ENCODE assay signal across 27 cellular contexts in the genomic region with DNA sequence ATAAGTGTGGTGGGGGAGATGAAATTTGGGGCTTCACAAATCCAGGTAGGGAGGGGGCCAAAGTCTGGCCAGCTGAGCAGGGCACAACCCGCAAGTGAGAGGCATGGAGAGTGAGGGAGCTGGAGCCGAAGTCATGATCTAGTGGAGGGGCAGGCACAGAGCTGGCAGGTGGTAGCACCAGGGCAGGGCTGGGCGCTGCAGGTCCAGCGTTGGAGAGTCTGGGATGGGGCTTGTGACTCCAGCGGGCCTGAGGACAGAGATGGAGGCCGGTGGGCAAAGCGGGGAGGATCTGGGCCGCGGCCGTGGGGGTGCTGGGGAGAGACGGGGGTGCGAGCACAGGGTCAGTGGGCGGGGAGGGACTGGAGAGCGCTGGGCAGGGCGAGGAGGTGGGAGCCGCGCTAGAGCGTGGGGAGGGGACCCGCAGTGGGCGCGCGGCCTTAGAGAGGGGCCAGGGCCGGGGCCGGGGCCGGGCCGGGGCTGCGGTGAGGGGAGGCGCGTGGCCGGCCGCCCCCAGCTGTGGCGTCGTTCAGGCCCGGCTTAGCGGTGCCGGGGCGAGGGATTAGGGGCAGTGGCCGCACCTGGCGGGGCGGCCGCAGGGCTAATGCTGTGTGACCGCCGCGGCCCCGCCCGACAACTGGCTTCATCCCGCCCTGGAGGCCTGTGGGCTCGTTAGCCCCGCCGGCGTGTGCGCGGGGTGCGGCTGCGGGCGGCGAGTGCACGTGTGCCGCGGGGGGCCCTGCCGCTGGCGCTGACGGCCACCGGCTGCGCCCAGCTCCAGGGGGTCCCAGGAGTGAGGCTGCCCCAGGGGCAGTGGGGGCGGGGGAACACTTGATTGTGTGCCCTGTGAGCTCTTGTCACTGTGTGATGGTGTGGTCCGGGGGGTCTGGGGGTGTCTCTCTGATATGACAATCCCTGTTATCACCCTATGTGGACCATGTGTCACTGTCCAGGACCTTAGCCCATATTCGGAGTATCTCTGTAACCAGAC. TPM values are rescaled to one million over a fixed set of nuclear protein-coding genes. Genes with fewer than 3 reads are reported as not detected.
DNase-seq lines count a peak whose midpoint lies in the region; ATAC-seq, FAIRE-seq and TF ChIP-seq lines count a peak whose summit lies in the region.
"Had no signal": no experiment of that assay in that cellular context is flagged by ENCODE, and none has a peak within 500 bp of the region (broad histone marks: within the 10 kb centered on the region; RNA-seq: fewer than 3 reads in every experiment).

No MANE protein-coding gene starts in this region.

- no peaks in the 10 kb centered on the region for H3K9me2 ChIP-seq in GM23338 (ENCODE audit: insufficient read depth)

- intact Hi-C loops in upper lobe of right lung (cut with DNase I) = no loop called here

- H4K5ac ChIP-seq in H1 (ENCODE audit: insufficient read length, low read depth, low read length) = no peak overlapping the region

- H3K9me3 ChIP-seq in H1 (ENCODE audit: insufficient read depth in 2 of 2, low read depth in 1 of 2, low read length in 1 of 2) (no peaks in the 10 kb centered on the region), upper lobe of right lung (no peaks in the 10 kb centered on the region)
- H3K9me3 ChIP-seq: neutrophil, right atrium auricular region, SJSA1, transverse colon had no signal

- no peak overlapping the region for H2BK120ac ChIP-seq in H1 (replicated peaks; ENCODE audit: low read depth, low read length)

- no peak for TF ChIP-seq EP300 in H1 (IDR thresholded peaks at IDR 0.05; ENCODE audit: borderline replicate concordance in 1 of 2, low read depth in 2 of 2, low read length in 2 of 2)

- H2BK5ac ChIP-seq in H1 (ENCODE audit: low read depth, low read length) = no peak overlapping the region

- H2BK20ac ChIP-seq in H1 (ENCODE audit: low read length) = no peak overlapping the region

- H3K4me3 Mint-ChIP-seq in GM23338 = peak overlapping the region; percentile 66
- H3K4me3 Mint-ChIP-seq: activated B cell treated with CpG ODN at 0.5 μM for 24 hours; activated CD4-positive, alpha-beta memory T cell treated with anti-CD3 and anti-CD28 coated beads, Interleukin-2, amount 10 ng/mL, durations not matched to agents 7 days and 5 days; activated naive CD4-positive, alpha-beta T cell treated with anti-CD3 and anti-CD28 coated beads for 36 hours; CD8-positive, alpha-beta memory T cell; T-helper 2 cell treated with Interferon-gamma antibody and Interleukin-4, amounts not matched to agents 5 μg/mL and 100 μg/mL, for 36 hours had no signal

- H3K56ac ChIP-seq in H1 (replicated peaks; ENCODE audit: insufficient read length, low read depth, low read length) = no peak overlapping the region

- no peak for TF ChIP-seq CTCF in GM23338 (conservative IDR thresholded peaks at IDR 0.05; ENCODE audit: low read depth in 2 of 2)
- no peak for TF ChIP-seq CTCF in H1 (IDR thresholded peaks at IDR 0.05; ENCODE audit: control extremely low read depth in 1 of 3, insufficient read depth in 1 of 3, low read depth in 1 of 3, low read length in 3 of 3)
- no peak for TF ChIP-seq CTCF in upper lobe of right lung (IDR thresholded peaks at IDR 0.05)

- H2BK15ac ChIP-seq in H1 (ENCODE audit: low read length) = 0 out of 2 replicates have a peak overlapping the region, but pooled peaks have one; percentile 61

- POLR2A ChIA-PET in H1 (lab: Charles Lee; ENCODE audit: partially characterized antibody) = no interaction called here

- 24% methylated on average over 22 of the region's 68 CpGs; no CpG with 5 or more reads in 1 of the 2 experiments for WGBS in H1 (ENCODE audit: extremely low coverage in 1 of 2, insufficient coverage in 1 of 2, insufficient read length in 1 of 2, insufficient replicate concordance in 2 of 2, low coverage in 1 of 2, low lambda C conversion rate in 2 of 2, missing lambda C conversion rate in 1 of 2), 2 experiments

- H3K4me1 ChIP-seq in GM23338 (ENCODE audit: insufficient read depth) (no peaks in the 10 kb centered on the region), H1 (replicated peaks in 1 of 4; ENCODE audit: control insufficient read depth in 3 of 4, insufficient read depth in 4 of 4, low read length in 3 of 4) (no peaks in the 10 kb centered on the region; a peak in 2 of 7 replicates), upper lobe of right lung (no peaks in the 10 kb centered on the region)
- H3K4me1 ChIP-seq: right atrium auricular region, SJSA1, transverse colon had no signal

- ATAC-seq in GM23338 (peak; percentile 84), upper lobe of right lung (no peak), HG03439 (IDR thresholded peaks at IDR 0.05; ENCODE audit: unreplicated experiment) (no peak)
- ATAC-seq: left colon had no signal

- no peak overlapping the region for H2BK12ac ChIP-seq in H1 (ENCODE audit: low read depth, low read length)

- no peak overlapping the region for H3K23ac ChIP-seq in H1 (ENCODE audit: insufficient read length)

- no peaks in the 10 kb centered on the region for H3K36me3 Mint-ChIP-seq in GM23338 (ENCODE audit: low read depth)
- H3K36me3 Mint-ChIP-seq: CD8-positive, alpha-beta memory T cell had no signal

- TF ChIP-seq POLR2A in H1 (IDR thresholded peaks at IDR 0.05; ENCODE audit: control extremely low read depth in 1 of 2, low read depth in 2 of 2, low read length in 2 of 2) = no peak
- TF ChIP-seq POLR2A in GM12892 (IDR thresholded peaks at IDR 0.05; ENCODE audit: low read depth, low read length) = no peak

- H3K36me3 ChIP-seq in GM23338 (ENCODE audit: insufficient read depth) (no peaks in the 10 kb centered on the region), H1 (ENCODE audit: control insufficient read depth in 2 of 4, insufficient read depth in 4 of 4, low read length in 3 of 4) (no peaks in the 10 kb centered on the region), upper lobe of right lung (no peaks in the 10 kb centered on the region)
- H3K36me3 ChIP-seq: neutrophil, right atrium auricular region, SJSA1, transverse colon had no signal

- H2AFZ ChIP-seq in GM23338 = peak overlapping the region; percentile 76; the same call in 1 of the 2 replicates
- H2AFZ ChIP-seq in H1 (ENCODE audit: low read length) = no peak overlapping the region
- H2AFZ ChIP-seq: PC-9 had no signal

- H3K79me1 ChIP-seq in H1 (ENCODE audit: low read depth, low read length) = no peaks in the 10 kb centered on the region

- FAIRE-seq in H1 (lab: Jason Lieb, UNC) = no peak
- no peak for FAIRE-seq in GM12892 (lab: Jason Lieb, UNC)
- FAIRE-seq: endometrium had no signal

- H2AK5ac ChIP-seq in H1 (ENCODE audit: low read depth, low read length) = no peak overlapping the region

- H3K27ac ChIP-seq in GM23338 (ENCODE audit: low read depth) (no peak overlapping the region), H1 (ENCODE audit: low read depth, low read length) (no peak overlapping the region), upper lobe of right lung (no peak overlapping the region)
- H3K27ac ChIP-seq: neutrophil, PC-9, right atrium auricular region, SJSA1, transverse colon had no signal

- H3K27me3 ChIP-seq in GM23338 (ENCODE audit: insufficient read depth) (peaks cover 57% of the 10 kb centered on the region), H1 (replicated peaks in 1 of 4; ENCODE audit: control insufficient read depth in 3 of 4, extremely low read depth in 1 of 4, insufficient read depth in 3 of 4, low read length in 3 of 4) (peaks cover 5 to 33% (median 30%) of the 10 kb centered on the region in 4 experiments), upper lobe of right lung (peaks cover 47% of the 10 kb centered on the region)

- CTCF ChIA-PET in H1 (lab: Charles Lee; ENCODE audit: partially characterized antibody) = interaction anchor here (0.6 to 3.1 kb wide), 11 partner anchors 12 to 335 kb away, joined by 3 to 11 read pairs (median 3); a partner anchor contains a TSS

- peaks cover 28% of the 10 kb centered on the region for H3K27me3 Mint-ChIP-seq in GM23338 (ENCODE audit: insufficient read depth, low read depth, poor library complexity)

- H3F3A ChIP-seq in GM23338 (replicated peaks; ENCODE audit: low read depth) = no peaks in the 10 kb centered on the region

- DNase-seq in AG20443 (ENCODE audit: low spot score) (peak; percentile 27), GM23338 (ENCODE audit: low spot score) (peak; percentile 59), H1 (ENCODE audit: low read depth in 1 of 2, low spot score in 2 of 2) (peak in 1 of 2 experiments; percentile 54), left kidney (ENCODE audit: low read depth, low spot score) (peak; percentile 41), GM12892 (ENCODE audit: insufficient read length) (no peak), upper lobe of right lung (no peak), activated gamma-delta T cell (lab: John Stamatoyannopoulos, UW) (no peak)
- DNase-seq: activated B cell treated with CpG ODN at 0.5 μM for 24 hours; activated CD4-positive, alpha-beta memory T cell treated with anti-CD3 and anti-CD28 coated beads, Interleukin-2, amount 10 ng/mL, durations not matched to agents 7 days and 5 days; activated naive CD4-positive, alpha-beta T cell treated with anti-CD3 and anti-CD28 coated beads for 36 hours; activated T-cell treated with anti-CD3 and anti-CD28 coated beads, Interleukin-2, amount 50 U/mL, for 1 hour; CD8-positive, alpha-beta memory T cell; hippocampal formation; Karpas-422; left colon; NCI-H1048; NCI-H2171; NCI-H526 treated with DMSO at 0.1 percent for 48 hours; PC-9; stimulated activated naive CD4-positive, alpha-beta T cell treated with Interleukin-2 at 50 U/mL for 16 hours; transverse colon had no signal

- H4K20me1 ChIP-seq in GM23338 (replicated peaks; ENCODE audit: insufficient read depth) = peaks cover 3% of the 10 kb centered on the region; the same call in 1 of the 2 replicates
- H4K20me1 ChIP-seq in H1 (replicated peaks in 1 of 2; ENCODE audit: control insufficient read depth in 1 of 2, insufficient read depth in 2 of 2, low read length in 2 of 2) = peaks cover 0 to 2% of the 10 kb centered on the region in 2 experiments

- no peak overlapping the region for H3K18ac ChIP-seq in H1 (ENCODE audit: extremely low read depth, low read length)

- no peaks in the 10 kb centered on the region for H3K9me3 Mint-ChIP-seq in GM23338
- H3K9me3 Mint-ChIP-seq: activated B cell treated with CpG ODN at 0.5 μM for 24 hours; activated CD4-positive, alpha-beta memory T cell treated with anti-CD3 and anti-CD28 coated beads, Interleukin-2, amount 10 ng/mL, durations not matched to agents 7 days and 5 days; activated naive CD4-positive, alpha-beta T cell treated with anti-CD3 and anti-CD28 coated beads for 36 hours; CD8-positive, alpha-beta memory T cell; T-helper 2 cell treated with Interferon-gamma antibody and Interleukin-4, amounts not matched to agents 5 μg/mL and 100 μg/mL, for 36 hours had no signal

- no peak overlapping the region for H3K14ac ChIP-seq in H1 (ENCODE audit: insufficient read length)

- TF ChIP-seq RAD21 in H1 (IDR thresholded peaks at IDR 0.05 in 1 of 2, conservative IDR thresholded peaks at IDR 0.05 in 1 of 2; ENCODE audit: low read depth in 2 of 2, low read length in 2 of 2) = no peak

- H4K91ac ChIP-seq in H1 (replicated peaks; ENCODE audit: insufficient read length, low read length) = no peak overlapping the region

- H3K4me1 Mint-ChIP-seq in GM23338 = 0 out of 3 replicates have a peak, but pooled peaks cover 4% of the 10 kb centered on the region
- H3K4me1 Mint-ChIP-seq: activated B cell treated with CpG ODN at 0.5 μM for 24 hours; activated CD4-positive, alpha-beta memory T cell treated with anti-CD3 and anti-CD28 coated beads, Interleukin-2, amount 10 ng/mL, durations not matched to agents 7 days and 5 days had no signal

- H4K8ac ChIP-seq in H1 (ENCODE audit: extremely low read depth, insufficient read depth, low read length) = no peak overlapping the region

- H3K79me2 ChIP-seq in GM23338 (replicated peaks; ENCODE audit: insufficient read depth) = no peaks in the 10 kb centered on the region
- no peaks in the 10 kb centered on the region for H3K79me2 ChIP-seq in H1 (ENCODE audit: control insufficient read depth in 1 of 2, insufficient read depth in 2 of 2, low read length in 2 of 2)

- no peak overlapping the region for H3K27ac Mint-ChIP-seq in GM23338
- H3K27ac Mint-ChIP-seq: activated B cell treated with CpG ODN at 0.5 μM for 24 hours; activated CD4-positive, alpha-beta memory T cell treated with anti-CD3 and anti-CD28 coated beads, Interleukin-2, amount 10 ng/mL, durations not matched to agents 7 days and 5 days; activated naive CD4-positive, alpha-beta T cell treated with anti-CD3 and anti-CD28 coated beads for 36 hours; CD8-positive, alpha-beta memory T cell; T-helper 2 cell treated with Interferon-gamma antibody and Interleukin-4, amounts not matched to agents 5 μg/mL and 100 μg/mL, for 36 hours had no signal

- H3K9ac ChIP-seq in H1 (replicated peaks in 1 of 4; ENCODE audit: extremely low read depth in 1 of 4, low read depth in 3 of 4, low read length in 3 of 4) = no peak overlapping the region

- H3K4me3 ChIP-seq in GM23338 (peak overlapping the region; percentile 53), H1 (ENCODE audit: extremely low read depth in 1 of 4, insufficient read depth in 2 of 4, low read depth in 3 of 4, low read length in 4 of 4) (peak overlapping the region; percentile 23 to 58 (median 32); a peak in 7 of 8 replicates), upper lobe of right lung (no peak overlapping the region)
- H3K4me3 ChIP-seq: PC-9, SJSA1, transverse colon had no signal

- no peaks in the 10 kb centered on the region; the same call in 1 of the 2 replicates for H3K23me2 ChIP-seq in H1 (ENCODE audit: low read depth, low read length)

- H3K4me2 ChIP-seq in GM23338 (peak overlapping the region; percentile 79), H1 (ENCODE audit: insufficient read depth in 1 of 2, low read depth in 2 of 2, low read length in 2 of 2) (peak overlapping the region; percentile 61 to 73)
- H3K4me2 ChIP-seq: PC-9 had no signal

- H3K4ac ChIP-seq in H1 (replicated peaks; ENCODE audit: insufficient read length, low read depth, low read length) = no peak overlapping the region

RNA-seq across cellular contexts. Expression of a gene that starts 23.6 kb away (rescaled TPM):
- total RNA-seq in GM23338 (2014; rRNA removed; shearing (Covaris generic)) = not detected in 2 replicates
- polyA plus RNA-seq in GM23338 (2016; fragmentation: Nextera tagmentation; extraction: Ambion mirVana) = not detected in 2 replicates
- total RNA-seq in H1 (2021; fragmentation: NEBNext Ultra II Directional; extraction: Animal tissue kit (Norgen Biotek cat#: 25700)) = not detected in 2 replicates
- polyA plus RNA-seq in H1 (2011; rRNA removed) = 0.06 TPM in 1 of 2 replicates, not detected in the other
- polyA plus RNA-seq in H1 (2011; cell fraction: cytosol; rRNA removed) = not detected
- not detected for polyA plus RNA-seq in H1 (2011; cell fraction: nucleus; rRNA removed)
- polyA plus RNA-seq in H1 (2012, experiment 1 of 2) = not detected in 4 replicates
- not detected for polyA plus RNA-seq in H1 (2012, experiment 2 of 2)
- polyA plus RNA-seq in H1 (2013, experiment 1 of 2) = not detected
- not detected for polyA plus RNA-seq in H1 (2013, experiment 2 of 2)
- not detected in 2 replicates for polyA minus RNA-seq in H1 (2011; rRNA and poly(A)+ RNA removed)
- polyA minus RNA-seq in H1 (2011; cell fraction: cytosol; rRNA and poly(A)+ RNA removed) = not detected
- polyA minus RNA-seq in H1 (2011; cell fraction: nucleus; rRNA and poly(A)+ RNA removed) = not detected
- polyA plus RNA-seq in GM12892 (2012; ENCODE audit: missing spikeins) = not detected
- not detected for total RNA-seq in upper lobe of right lung
- total RNA-seq: activated B cell treated with CpG ODN at 0.5 μM for 24 hours; activated CD4-positive, alpha-beta memory T cell treated with anti-CD3 and anti-CD28 coated beads, Interleukin-2, amount 10 ng/mL, durations not matched to agents 7 days and 5 days; activated naive CD4-positive, alpha-beta T cell treated with anti-CD3 and anti-CD28 coated beads for 36 hours; CD8-positive, alpha-beta memory T cell; left colon; PC-9; right atrium auricular region; SJSA1; transverse colon had no signal
- polyA plus RNA-seq: CD8-positive, alpha-beta memory T cell had no signal

RNA-seq across cellular contexts. Expression of a gene that starts 38.8 kb away (rescaled TPM):
- total RNA-seq in GM23338 (2014; rRNA removed; shearing (Covaris generic)) = not detected in 2 replicates
- polyA plus RNA-seq in GM23338 (2016; fragmentation: Nextera tagmentation; extraction: Ambion mirVana) (0.11 and 0.17 TPM in 2 replicates), H1 (2011; rRNA removed) (0.08 and 0.11 TPM in 2 replicates)
- 0.19 and 0.26 TPM in 2 replicates for total RNA-seq in H1 (2021; fragmentation: NEBNext Ultra II Directional; extraction: Animal tissue kit (Norgen Biotek cat#: 25700))
- 0.13 TPM for polyA plus RNA-seq in H1 (2011; cell fraction: cytosol; rRNA removed)
- 0.17 TPM for polyA plus RNA-seq in H1 (2011; cell fraction: nucleus; rRNA removed)
- 0.16 to 0.52 TPM (median 0.34 TPM) in 4 replicates for polyA plus RNA-seq in H1 (2012, experiment 1 of 2)
- 0.22 TPM for polyA plus RNA-seq in H1 (2012, experiment 2 of 2)
- polyA plus RNA-seq in H1 (2013, experiment 1 of 2) = 0.04 TPM
- polyA plus RNA-seq in H1 (2013, experiment 2 of 2) = 0.04 TPM
- polyA minus RNA-seq in H1 (2011; rRNA and poly(A)+ RNA removed) = 0.09 and 0.49 TPM in 2 replicates
- not detected for polyA minus RNA-seq in H1 (2011; cell fraction: cytosol; rRNA and poly(A)+ RNA removed)
- polyA minus RNA-seq in H1 (2011; cell fraction: nucleus; rRNA and poly(A)+ RNA removed) = 0.20 TPM
- 0.47 TPM for polyA plus RNA-seq in GM12892 (2012; ENCODE audit: missing spikeins)
- total RNA-seq in upper lobe of right lung = not detected
- total RNA-seq: activated B cell treated with CpG ODN at 0.5 μM for 24 hours; activated CD4-positive, alpha-beta memory T cell treated with anti-CD3 and anti-CD28 coated beads, Interleukin-2, amount 10 ng/mL, durations not matched to agents 7 days and 5 days; activated naive CD4-positive, alpha-beta T cell treated with anti-CD3 and anti-CD28 coated beads for 36 hours; CD8-positive, alpha-beta memory T cell; PC-9; right atrium auricular region; SJSA1 had no signal
- polyA plus RNA-seq: CD8-positive, alpha-beta memory T cell had no signal

Comparison
In these comparisons a context has a peak if more than half of its experiments do, and no peak if none do; other contexts are left out.
1. DNase-seq: peak in AG20443 (single experiment), GM23338 (single experiment) and left kidney (single experiment); none in GM12892 (single experiment), upper lobe of right lung (single experiment) and activated gamma-delta T cell (single experiment).